22 cellular contexts compared by ENCODE assay signal in the genomic region with DNA sequence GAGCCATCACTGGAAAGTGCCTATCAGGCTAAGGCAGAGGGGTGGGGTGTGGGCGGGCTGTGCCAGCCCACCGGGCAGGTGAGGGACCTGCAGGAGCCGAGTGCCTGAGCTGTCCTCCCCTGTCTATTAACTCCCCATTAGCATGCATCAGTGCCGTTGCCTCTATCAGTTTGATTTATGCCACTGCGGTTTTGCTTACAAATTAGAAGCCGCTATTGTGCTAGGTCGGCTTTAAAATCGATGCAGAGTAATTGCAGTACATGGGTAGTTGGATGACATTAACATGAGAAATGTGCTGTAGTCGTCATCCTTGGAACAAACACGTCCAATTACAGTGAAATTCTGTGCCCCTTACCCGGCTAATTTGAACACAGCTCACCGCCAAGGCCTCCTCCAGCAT.
DNase-seq lines count a peak whose midpoint lies in the region; ATAC-seq and TF ChIP-seq lines count a peak whose summit lies in the region.
"Had no signal": no experiment of that assay in that cellular context is flagged by ENCODE, and none has a peak within 500 bp of the region (broad histone marks: within the 10 kb centered on the region; RNA-seq: fewer than 3 reads in every experiment).

No MANE protein-coding gene starts in this region.

- no peak for TF ChIP-seq EP300 in neural cell (conservative IDR thresholded peaks at IDR 0.05; ENCODE audit: poor library complexity, severe bottlenecking)

- H3K79me2 ChIP-seq in neural cell (replicated peaks; ENCODE audit: insufficient read depth, low read length) = no peaks in the 10 kb centered on the region

- ATAC-seq in lower lobe of right lung (no peak), left lung (no peak)
- ATAC-seq: left colon; SK-N-SH treated with all-trans-retinoic acid at 6 μM for 48 hours; stimulated activated naive CD8-positive, alpha-beta T cell treated with anti-CD3 and anti-CD28 coated beads, Interleukin-15, amount 100 ng/mL, for 72 hours; WTC11 had no signal

- TF ChIP-seq POLR2A in vagina (IDR thresholded peaks at IDR 0.05) = no peak

- H2AFZ ChIP-seq in neural cell (ENCODE audit: low read depth, low read length) = no peak overlapping the region

- peak overlapping the region; percentile 72 for H3K27ac ChIP-seq in neural cell (ENCODE audit: low read length)
- H3K27ac ChIP-seq in vagina = no peak overlapping the region
- H3K27ac ChIP-seq in lower lobe of right lung = no peak overlapping the region
- no peak overlapping the region for H3K27ac ChIP-seq in left lung
- H3K27ac ChIP-seq: cardiac muscle cell, tibial nerve had no signal

- no peaks in the 10 kb centered on the region for H3K36me3 ChIP-seq in neural cell (ENCODE audit: insufficient read depth, low read length)
- no peaks in the 10 kb centered on the region for H3K36me3 ChIP-seq in vagina
- H3K36me3 ChIP-seq in lower lobe of right lung = no peaks in the 10 kb centered on the region
- H3K36me3 ChIP-seq in left lung = no peaks in the 10 kb centered on the region
- H3K36me3 ChIP-seq: cardiac muscle cell, tibial nerve had no signal

- H4K20me1 ChIP-seq in neural cell (ENCODE audit: insufficient read depth) = no peaks in the 10 kb centered on the region

- H3K27me3 ChIP-seq in neural cell (ENCODE audit: insufficient read depth, low read depth, low read length) (no peaks in the 10 kb centered on the region), vagina (no peaks in the 10 kb centered on the region), lower lobe of right lung (ENCODE audit: low read depth) (no peaks in the 10 kb centered on the region), left lung (no peaks in the 10 kb centered on the region)
- H3K27me3 ChIP-seq: cardiac muscle cell, tibial nerve had no signal

- peaks cover 6% of the 10 kb centered on the region for H3F3A ChIP-seq in neural cell (ENCODE audit: insufficient read depth, low read length, poor library complexity, severe bottlenecking)

- H3K4me3 ChIP-seq in neural cell (ENCODE audit: low read length) = peak overlapping the region; percentile 10
- no peak overlapping the region for H3K4me3 ChIP-seq in vagina
- no peak overlapping the region for H3K4me3 ChIP-seq in lower lobe of right lung
- no peak overlapping the region for H3K4me3 ChIP-seq in left lung
- H3K4me3 ChIP-seq: cardiac muscle cell, tibial nerve had no signal

- peak; percentile 78 for DNase-seq in NCI-H1092 treated with DMSO at 0.1 percent for 48 hours (lab: John Stamatoyannopoulos, UW)
- peak; percentile 97 for DNase-seq in NCI-H146 treated with DMSO at 0.1 percent for 48 hours (lab: John Stamatoyannopoulos, UW; ENCODE audit: unreplicated experiment)
- DNase-seq in NCI-H345 treated with DMSO at 0.1 percent for 48 hours (lab: John Stamatoyannopoulos, UW; ENCODE audit: unreplicated experiment) = peak; percentile 33
- DNase-seq in vagina (ENCODE audit: extremely low spot score in 2 of 2) = no peak
- no peak for DNase-seq in lower lobe of right lung
- no peak for DNase-seq in left lung
- DNase-seq: activated CD4-positive, alpha-beta memory T cell treated with anti-CD3 and anti-CD28 coated beads, Interleukin-2, amount 10 ng/mL, durations not matched to agents 7 days and 5 days; activated gamma-delta T cell treated with Interleukin-2 at 50 U/mL for 16 hours; activated T-cell treated with anti-CD3 and anti-CD28 coated beads for 4 hours; CD8-positive, alpha-beta memory T cell; head of caudate nucleus; KG1; left colon; nephron progenitor cell; NK-92 treated with Interleukin-12 subunit alpha and Interleukin-12 subunit beta, amount 100 ng/mL, for 24 hours; stimulated activated CD4-positive, alpha-beta T cell treated with anti-CD3 and anti-CD28 coated beads, Interleukin-4, amount 100 ng/mL, for 24 hours; stimulated activated naive CD8-positive, alpha-beta T cell treated with anti-CD3 and anti-CD28 coated beads, Interleukin-15, amount 100 ng/mL, for 72 hours had no signal

- H3K9me3 ChIP-seq in neural cell (ENCODE audit: low read length) (no peaks in the 10 kb centered on the region), vagina (no peaks in the 10 kb centered on the region), lower lobe of right lung (no peaks in the 10 kb centered on the region), left lung (no peaks in the 10 kb centered on the region)
- H3K9me3 ChIP-seq: tibial nerve had no signal

- no peak overlapping the region for H3K4me2 ChIP-seq in neural cell (ENCODE audit: low read length)

- intact Hi-C loops in vagina (cut with DNase I) (no loop called here), lower lobe of right lung (cut with DNase I) (no loop called here), left lung (cut with DNase I) (no loop called here)

- TF ChIP-seq CTCF in neural cell (IDR thresholded peaks at IDR 0.05; ENCODE audit: poor library complexity, severe bottlenecking) (no peak), vagina (IDR thresholded peaks at IDR 0.05) (no peak), lower lobe of right lung (IDR thresholded peaks at IDR 0.05) (no peak), left lung (IDR thresholded peaks at IDR 0.05) (no peak)

- H3K9me2 ChIP-seq in neural cell (ENCODE audit: insufficient read depth, low read length) = no peaks in the 10 kb centered on the region

- H3K4me1 ChIP-seq in vagina (peaks cover 28% of the 10 kb centered on the region), lower lobe of right lung (peaks cover 40% of the 10 kb centered on the region), left lung (peaks cover 6 to 26% of the 10 kb centered on the region in 2 donors)

- no peak for TF ChIP-seq RAD21 in neural cell (conservative IDR thresholded peaks at IDR 0.05)

- peak overlapping the region; percentile 34 for H3K9ac ChIP-seq in neural cell (ENCODE audit: low read length)

TF ChIP-seq in neural cell, 6 proteins besides CTCF, POLR2A, EP300 and RAD21:
- TF ChIP-seq, protein P1, sequence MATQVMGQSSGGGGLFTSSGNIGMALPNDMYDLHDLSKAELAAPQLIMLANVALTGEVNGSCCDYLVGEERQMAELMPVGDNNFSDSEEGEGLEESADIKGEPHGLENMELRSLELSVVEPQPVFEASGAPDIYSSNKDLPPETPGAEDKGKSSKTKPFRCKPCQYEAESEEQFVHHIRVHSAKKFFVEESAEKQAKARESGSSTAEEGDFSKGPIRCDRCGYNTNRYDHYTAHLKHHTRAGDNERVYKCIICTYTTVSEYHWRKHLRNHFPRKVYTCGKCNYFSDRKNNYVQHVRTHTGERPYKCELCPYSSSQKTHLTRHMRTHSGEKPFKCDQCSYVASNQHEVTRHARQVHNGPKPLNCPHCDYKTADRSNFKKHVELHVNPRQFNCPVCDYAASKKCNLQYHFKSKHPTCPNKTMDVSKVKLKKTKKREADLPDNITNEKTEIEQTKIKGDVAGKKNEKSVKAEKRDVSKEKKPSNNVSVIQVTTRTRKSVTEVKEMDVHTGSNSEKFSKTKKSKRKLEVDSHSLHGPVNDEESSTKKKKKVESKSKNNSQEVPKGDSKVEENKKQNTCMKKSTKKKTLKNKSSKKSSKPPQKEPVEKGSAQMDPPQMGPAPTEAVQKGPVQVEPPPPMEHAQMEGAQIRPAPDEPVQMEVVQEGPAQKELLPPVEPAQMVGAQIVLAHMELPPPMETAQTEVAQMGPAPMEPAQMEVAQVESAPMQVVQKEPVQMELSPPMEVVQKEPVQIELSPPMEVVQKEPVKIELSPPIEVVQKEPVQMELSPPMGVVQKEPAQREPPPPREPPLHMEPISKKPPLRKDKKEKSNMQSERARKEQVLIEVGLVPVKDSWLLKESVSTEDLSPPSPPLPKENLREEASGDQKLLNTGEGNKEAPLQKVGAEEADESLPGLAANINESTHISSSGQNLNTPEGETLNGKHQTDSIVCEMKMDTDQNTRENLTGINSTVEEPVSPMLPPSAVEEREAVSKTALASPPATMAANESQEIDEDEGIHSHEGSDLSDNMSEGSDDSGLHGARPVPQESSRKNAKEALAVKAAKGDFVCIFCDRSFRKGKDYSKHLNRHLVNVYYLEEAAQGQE (IDR thresholded peaks at IDR 0.05; ENCODE audit: borderline replicate concordance) = no peak
- peak; percentile 30 for TF ChIP-seq POLR2AphosphoS5 (IDR thresholded peaks at IDR 0.05)

Comparison
In these comparisons a context has a peak if more than half of its experiments do, and no peak if none do; other contexts are left out.
1. DNase-seq: peak in NCI-H1092 treated with DMSO at 0.1 percent for 48 hours (single experiment), NCI-H146 treated with DMSO at 0.1 percent for 48 hours (single experiment) and NCI-H345 treated with DMSO at 0.1 percent for 48 hours (single experiment); none in vagina (0 of 2), lower lobe of right lung (single experiment) and left lung (0 of 2).